ENCODE assay signal across 10 cellular contexts in genomic region chr4:15913631-15913970, GRCh38. TPM values are rescaled to one million over a fixed set of nuclear protein-coding genes. Genes with fewer than 3 reads are reported as not detected.
DNase-seq lines count a peak whose midpoint lies in the region; ATAC-seq and TF ChIP-seq lines count a peak whose summit lies in the region.
"Had no signal": no experiment of that assay in that cellular context is flagged by ENCODE, and none has a peak within 500 bp of the region (broad histone marks: within the 10 kb centered on the region; RNA-seq: fewer than 3 reads in every experiment).

No MANE protein-coding gene starts in this region.

- H3K4me3 ChIP-seq in AG10803 (ENCODE audit: low read length): no peak overlapping the region
- H3K4me3 ChIP-seq in mesodermal cell (ENCODE audit: extremely low read depth, insufficient read depth, low read length, poor library complexity, severe bottlenecking): no peak overlapping the region
- no peak overlapping the region for H3K4me3 ChIP-seq in CD4-positive, alpha-beta memory T cell (ENCODE audit: low read length in 2 of 2)

- H3K27ac ChIP-seq in mesodermal cell (ENCODE audit: low read depth, low read length, severe bottlenecking): peak overlapping the region; percentile 83
- no peak overlapping the region for H3K27ac ChIP-seq in CD4-positive, alpha-beta memory T cell (ENCODE audit: low read depth, low read length)

- 100% methylated on average over 1 of the region's 2 CpGs; no CpG with 5 or more reads in 1 of the 2 experiments for WGBS in mesodermal cell (ENCODE audit: insufficient coverage in 2 of 2), 2 experiments

- H3K4me1 Mint-ChIP-seq in activated CD4-positive, alpha-beta memory T cell treated with anti-CD3 and anti-CD28 coated beads, Interleukin-2, amount 10 ng/mL, durations not matched to agents 7 days and 5 days: peaks cover 3% of the 10 kb centered on the region
- H3K4me1 Mint-ChIP-seq in CD4-positive, alpha-beta memory T cell: no peaks in the 10 kb centered on the region
- H3K4me1 Mint-ChIP-seq: T-cell had no signal

- H3K36me3 Mint-ChIP-seq in activated CD4-positive, alpha-beta memory T cell treated with anti-CD3 and anti-CD28 coated beads, Interleukin-2, amount 10 ng/mL, durations not matched to agents 7 days and 5 days (ENCODE audit: low read depth): no peaks in the 10 kb centered on the region
- H3K36me3 Mint-ChIP-seq in CD4-positive, alpha-beta memory T cell: no peaks in the 10 kb centered on the region
- H3K36me3 Mint-ChIP-seq: T-cell had no signal

- H3K4me1 ChIP-seq in mesodermal cell (ENCODE audit: control insufficient read depth, insufficient read depth, low read length, poor library complexity, severe bottlenecking): peaks cover 10% of the 10 kb centered on the region
- H3K4me1 ChIP-seq in CD4-positive, alpha-beta memory T cell (ENCODE audit: insufficient read depth, low read length): no peaks in the 10 kb centered on the region

- no peak overlapping the region for H3K27ac Mint-ChIP-seq in activated CD4-positive, alpha-beta memory T cell treated with anti-CD3 and anti-CD28 coated beads, Interleukin-2, amount 10 ng/mL, durations not matched to agents 7 days and 5 days
- no peak overlapping the region for H3K27ac Mint-ChIP-seq in CD4-positive, alpha-beta memory T cell
- H3K27ac Mint-ChIP-seq: T-cell had no signal

- POLR2A ChIA-PET in activated CD4-positive, alpha-beta memory T cell treated with anti-CD3 and anti-CD28 coated beads, Interleukin-2, amount 10 ng/mL, durations not matched to agents 7 days and 5 days (lab: Charles Lee): no interaction called here
- POLR2A ChIA-PET in CD4-positive, alpha-beta memory T cell (lab: Charles Lee; ENCODE audit: partially characterized antibody): no interaction called here

- intact Hi-C loops in CD4-positive, alpha-beta memory T cell (cut with micrococcal nuclease): no loop called here

- ATAC-seq in GM18868 (IDR thresholded peaks at IDR 0.05; ENCODE audit: unreplicated experiment): no peak
- ATAC-seq: T-cell had no signal

- H3K27me3 Mint-ChIP-seq in activated CD4-positive, alpha-beta memory T cell treated with anti-CD3 and anti-CD28 coated beads, Interleukin-2, amount 10 ng/mL, durations not matched to agents 7 days and 5 days: peaks cover 31% of the 10 kb centered on the region
- H3K27me3 Mint-ChIP-seq in CD4-positive, alpha-beta memory T cell: peaks cover 5 to 20% of the 10 kb centered on the region in 2 donors

- no peaks in the 10 kb centered on the region for H3K9me3 Mint-ChIP-seq in activated CD4-positive, alpha-beta memory T cell treated with anti-CD3 and anti-CD28 coated beads, Interleukin-2, amount 10 ng/mL, durations not matched to agents 7 days and 5 days
- peaks cover 0 to 6% (median 2%) of the 10 kb centered on the region in 8 donors for H3K9me3 Mint-ChIP-seq in CD4-positive, alpha-beta memory T cell

- H3K4me3 Mint-ChIP-seq in activated CD4-positive, alpha-beta memory T cell treated with anti-CD3 and anti-CD28 coated beads, Interleukin-2, amount 10 ng/mL, durations not matched to agents 7 days and 5 days: no peak overlapping the region
- no peak overlapping the region for H3K4me3 Mint-ChIP-seq in CD4-positive, alpha-beta memory T cell
- H3K4me3 Mint-ChIP-seq: T-cell had no signal

- CTCF ChIA-PET in activated CD4-positive, alpha-beta memory T cell treated with anti-CD3 and anti-CD28 coated beads, Interleukin-2, amount 10 ng/mL, durations not matched to agents 7 days and 5 days (lab: Charles Lee): interaction anchor here (1.2 kb wide), 1 partner anchor 31 kb away, joined by 5 read pairs; no protein-coding TSS in a partner anchor
- CTCF ChIA-PET in CD4-positive, alpha-beta memory T cell (lab: Charles Lee; ENCODE audit: partially characterized antibody): interaction anchor here (1.0 kb wide), 1 partner anchor 30 kb away, joined by 4 read pairs; no protein-coding TSS in a partner anchor

- TF ChIP-seq CTCF in AG10803 (conservative IDR thresholded peaks at IDR 0.05; ENCODE audit: low read length): no peak

- H3K36me3 ChIP-seq in mesodermal cell (ENCODE audit: control insufficient read depth, insufficient read depth, low read length): no peaks in the 10 kb centered on the region
- no peaks in the 10 kb centered on the region for H3K36me3 ChIP-seq in CD4-positive, alpha-beta memory T cell (ENCODE audit: insufficient read depth, low read length)

- peak; percentile 88 for DNase-seq in AG10803 (ENCODE audit: low read depth)
- peak; percentile 98 for DNase-seq in M059J (ENCODE audit: low read depth)
- peak; percentile 72 for DNase-seq in dermis blood vessel endothelial cell
- DNase-seq in activated CD4-positive, alpha-beta memory T cell treated with anti-CD3 and anti-CD28 coated beads, Interleukin-2, amount 10 ng/mL, durations not matched to agents 7 days and 5 days: no peak
- no peak for DNase-seq in CD4-positive, alpha-beta memory T cell
- no peak for DNase-seq in activated naive CD4-positive, alpha-beta T cell treated with Interleukin-2 at 50 U/mL for 16 hours
- DNase-seq: DMS79 treated with DMSO at 0.1 percent for 48 hours, T-cell had no signal

- H3K9me3 ChIP-seq in mesodermal cell (ENCODE audit: control insufficient read depth, low read length): peaks cover 4% of the 10 kb centered on the region
- H3K9me3 ChIP-seq in CD4-positive, alpha-beta memory T cell (ENCODE audit: control insufficient read depth in 1 of 2, low read length in 2 of 2): no peaks in the 10 kb centered on the region

- H3K27me3 ChIP-seq in CD4-positive, alpha-beta memory T cell (ENCODE audit: insufficient read depth, low read length): no peaks in the 10 kb centered on the region

RNA-seq across cellular contexts. Expression of gene FGFBP1, which starts 24.9 kb away (rescaled TPM):
- total RNA-seq in M059J (2014; rRNA removed; shearing (Covaris generic)): 0.49 TPM in 1 of 2 replicates, not detected in the other
- total RNA-seq in dermis blood vessel endothelial cell: not detected in 2 replicates
- polyA plus RNA-seq in mesodermal cell (2013, experiment 1 of 2): not detected
- polyA plus RNA-seq in mesodermal cell (2013, experiment 2 of 2): not detected
- not detected for total RNA-seq in activated CD4-positive, alpha-beta memory T cell treated with anti-CD3 and anti-CD28 coated beads, Interleukin-2, amount 10 ng/mL, durations not matched to agents 7 days and 5 days
- total RNA-seq in CD4-positive, alpha-beta memory T cell: not detected
- not detected for polyA plus RNA-seq in CD4-positive, alpha-beta memory T cell
- total RNA-seq: T-cell had no signal

RNA-seq across cellular contexts. Expression of gene FGFBP2, which starts 49.4 kb away (rescaled TPM):
- total RNA-seq in M059J (2014; rRNA removed; shearing (Covaris generic)): not detected in 2 replicates
- not detected in 2 replicates for total RNA-seq in dermis blood vessel endothelial cell
- polyA plus RNA-seq in mesodermal cell (2013, experiment 1 of 2): not detected
- polyA plus RNA-seq in mesodermal cell (2013, experiment 2 of 2): not detected
- total RNA-seq in activated CD4-positive, alpha-beta memory T cell treated with anti-CD3 and anti-CD28 coated beads, Interleukin-2, amount 10 ng/mL, durations not matched to agents 7 days and 5 days: 1 to 10 TPM; 3.2 to 5.3 TPM
- under 1 TPM in 1 of 2 experiments, not detected in 1; 0.38 TPM for total RNA-seq in CD4-positive, alpha-beta memory T cell
- polyA plus RNA-seq in CD4-positive, alpha-beta memory T cell: under 1 TPM in 1 of 2 donors, not detected in 1; 0.22 TPM

Comparison
In these comparisons a context has a peak if more than half of its experiments do, and no peak if none do; other contexts are left out.
1. DNase-seq: peak in AG10803 (single experiment), M059J (single experiment) and dermis blood vessel endothelial cell (single experiment); none in activated CD4-positive, alpha-beta memory T cell treated with anti-CD3 and anti-CD28 coated beads, Interleukin-2, amount 10 ng/mL, durations not matched to agents 7 days and 5 days (single experiment), CD4-positive, alpha-beta memory T cell (0 of 5) and activated naive CD4-positive, alpha-beta T cell treated with Interleukin-2 at 50 U/mL for 16 hours (single experiment).